8 cellular contexts compared by ENCODE assay signal in the genomic region with DNA sequence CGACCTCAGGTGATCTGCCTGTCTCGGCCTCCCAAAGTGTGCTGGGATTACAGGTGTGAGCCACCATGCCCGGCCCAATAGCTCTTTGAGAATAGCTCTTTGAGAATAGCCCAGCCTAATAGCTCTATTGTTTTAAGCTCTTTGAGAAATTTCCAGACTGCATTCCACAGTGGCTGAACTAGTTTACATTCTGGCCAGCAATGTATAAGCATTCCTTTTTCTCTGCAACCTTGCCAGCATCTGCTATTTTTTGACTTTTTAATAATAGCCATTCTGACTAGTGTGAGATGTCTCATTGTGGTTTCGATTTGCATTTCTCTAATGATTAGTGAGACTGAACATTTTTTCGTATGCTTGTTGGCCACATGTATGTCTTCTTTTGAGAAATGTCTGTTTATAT. TPM values are rescaled to one million over a fixed set of nuclear protein-coding genes. Genes with fewer than 3 reads are reported as not detected.
DNase-seq lines count a peak whose midpoint lies in the region; ATAC-seq, FAIRE-seq and TF ChIP-seq lines count a peak whose summit lies in the region.
"Not testable (repeated sequence)": the region's sequence is repeated elsewhere in the genome, so short reads cannot be mapped to it uniquely, and the experiment has no call there.

No MANE protein-coding gene starts in this region.

- peak overlapping the region in 3 of 4 donors; percentile 44 to 76 (median 58) for H3K27ac ChIP-seq in gastroesophageal sphincter

- TF ChIP-seq POLR2A in GM12891 (IDR thresholded peaks at IDR 0.05; ENCODE audit: low read depth, low read length); gastroesophageal sphincter (IDR thresholded peaks at IDR 0.05): not testable (repeated sequence)

- not testable (repeated sequence) for H3K9me3 ChIP-seq in adipocyte (ENCODE audit: control insufficient read depth, low read length); gastroesophageal sphincter

- peak; percentile 31 for FAIRE-seq in GM12891 (lab: Jason Lieb, UNC)

- not testable (repeated sequence) for H3K4me1 ChIP-seq in adipocyte (ENCODE audit: control insufficient read depth, insufficient read depth, low read length)
- peaks cover 5 to 26% (median 8%) of the 10 kb centered on the region in 3 donors for H3K4me1 ChIP-seq in gastroesophageal sphincter

- 13 to 35% methylated on average over 3 to 4 of the region's 5 CpGs for WGBS in gastroesophageal sphincter (ENCODE audit: low coverage in 1 of 2), 2 donors

- H3K27me3 ChIP-seq in adipocyte (replicated peaks; ENCODE audit: control insufficient read depth, insufficient read depth, low read length); gastroesophageal sphincter: not testable (repeated sequence)

- not testable (repeated sequence) for DNase-seq in GM12891 (ENCODE audit: insufficient read length, low spot score)
- peak; percentile 57 for DNase-seq in adipocyte (ENCODE audit: low read depth)

- TF ChIP-seq CTCF in gastroesophageal sphincter (IDR thresholded peaks at IDR 0.05): not testable (repeated sequence)

- not testable (repeated sequence) for H3K4me3 ChIP-seq in adipocyte (ENCODE audit: low read length); gastroesophageal sphincter

- H3K9ac ChIP-seq in adipocyte (ENCODE audit: low read length): not testable (repeated sequence)

- ATAC-seq in GM19023 (IDR thresholded peaks at IDR 0.05; ENCODE audit: unreplicated experiment) (peak; percentile 65), GM21381 (IDR thresholded peaks at IDR 0.05; ENCODE audit: unreplicated experiment) (peak; percentile 53), HG02571 (IDR thresholded peaks at IDR 0.05; ENCODE audit: unreplicated experiment) (peak; percentile 59), HG03060 (IDR thresholded peaks at IDR 0.05; ENCODE audit: low read depth, unreplicated experiment) (peak; percentile 57), HG03469 (IDR thresholded peaks at IDR 0.05; ENCODE audit: unreplicated experiment) (peak; percentile 53)
- not testable (repeated sequence) for ATAC-seq in gastroesophageal sphincter

- H3K36me3 ChIP-seq in adipocyte (ENCODE audit: control insufficient read depth, insufficient read depth, low read length, severe bottlenecking): not testable (repeated sequence)
- peaks cover 0 to 14% of the 10 kb centered on the region in 2 donors for H3K36me3 ChIP-seq in gastroesophageal sphincter

- TF ChIP-seq EP300 in gastroesophageal sphincter (IDR thresholded peaks at IDR 0.05): not testable (repeated sequence)

RNA-seq across cellular contexts. Expression of a gene that starts 43.3 kb away (rescaled TPM):
- polyA plus RNA-seq in GM12891 (2012; ENCODE audit: low read depth, missing spikeins): 9.3 TPM
- total RNA-seq in gastroesophageal sphincter: 10 to 100 TPM; 11.4 to 21.0 (median 15.3) TPM

RNA-seq across cellular contexts. Expression of a gene that starts 43.5 kb away (rescaled TPM):
- 17.2 TPM for polyA plus RNA-seq in GM12891 (2012; ENCODE audit: low read depth, missing spikeins)
- 10 to 100 TPM; 16.3 to 29.2 (median 20.1) TPM for total RNA-seq in gastroesophageal sphincter
